ENCODE assay signal across 16 cellular contexts in genomic region chr6:72783667-72784066, GRCh38.
DNase-seq lines count a peak whose midpoint lies in the region; ATAC-seq and TF ChIP-seq lines count a peak whose summit lies in the region.
"Had no signal": no experiment of that assay in that cellular context is flagged by ENCODE, and none has a peak within 500 bp of the region (broad histone marks: within the 10 kb centered on the region; RNA-seq: fewer than 3 reads in every experiment).

No MANE protein-coding gene starts in this region.

- no peak for ATAC-seq in Right ventricle myocardium inferior
- no peak for ATAC-seq in omental fat pad (ENCODE audit: low FRiP score)
- ATAC-seq: Panc1, WTC11 had no signal

- H3K9me3 ChIP-seq in cardiac muscle cell (ENCODE audit: low read depth) (no peaks in the 10 kb centered on the region), tibial nerve (no peaks in the 10 kb centered on the region)

- H3K4me1 ChIP-seq in cardiac muscle cell (ENCODE audit: low read depth): peaks cover 63% of the 10 kb centered on the region
- H3K4me1 ChIP-seq in tibial nerve: peaks cover 0 to 3% (median 0%) of the 10 kb centered on the region in 4 donors

- H3K36me3 ChIP-seq in cardiac muscle cell: peaks cover 3% of the 10 kb centered on the region
- H3K36me3 ChIP-seq in tibial nerve: no peaks in the 10 kb centered on the region

- TF ChIP-seq CTCF in cardiac muscle cell (IDR thresholded peaks at IDR 0.05; ENCODE audit: low read depth, low read length) (no peak), astrocyte of the cerebellum (IDR thresholded peaks at IDR 0.05; ENCODE audit: low read depth, low read length, missing control alignments) (no peak), omental fat pad (IDR thresholded peaks at IDR 0.05) (no peak), tibial nerve (IDR thresholded peaks at IDR 0.05) (no peak)

- TF ChIP-seq POLR2A in tibial nerve (IDR thresholded peaks at IDR 0.05): no peak

- DNase-seq in cardiac muscle cell (ENCODE audit: low read depth in 1 of 2, low spot score in 1 of 2) (peak in 1 of 2 donors; percentile 88), Right ventricle myocardium inferior (ENCODE audit: missing footprints) (no peak), astrocyte of the cerebellum (ENCODE audit: low read depth) (peak; percentile 79), hepatic stellate cell (ENCODE audit: low spot score) (peak; percentile 12), omental fat pad (ENCODE audit: low spot score) (no peak), tibial nerve (ENCODE audit: low spot score in 2 of 2) (no peak), NCI-H1105 (lab: John Stamatoyannopoulos, UW) (no peak), NCI-H748 treated with DMSO at 0.1 percent for 48 hours (lab: John Stamatoyannopoulos, UW) (no peak)
- DNase-seq: Calu3; caudate nucleus; NCI-H1694 treated with DMSO at 0.1 percent for 48 hours; NCI-H524 treated with DMSO at 0.1 percent for 48 hours; stimulated activated CD4-positive, alpha-beta T cell treated with anti-CD3 and anti-CD28 coated beads, Interleukin-15, amount 100 ng/mL, for 24 hours; substantia nigra had no signal

- H3K27me3 ChIP-seq in cardiac muscle cell (no peaks in the 10 kb centered on the region), tibial nerve (no peaks in the 10 kb centered on the region)

- intact Hi-C loops in Right ventricle myocardium inferior (cut with DNase I): no loop called here

- peak overlapping the region; percentile 87 for H3K27ac ChIP-seq in cardiac muscle cell
- no peak overlapping the region for H3K27ac ChIP-seq in tibial nerve

- no peak for TF ChIP-seq EP300 in tibial nerve (IDR thresholded peaks at IDR 0.05)

- in situ Hi-C loops in astrocyte of the cerebellum (cut with HindIII; ENCODE audit: low sequenced_read_pairs): no loop called here

- WGBS in tibial nerve, 2 donors: 10 to 50% methylated on average over 1 of the region's 1 CpG

- H3K4me3 ChIP-seq in cardiac muscle cell (no peak overlapping the region), astrocyte of the cerebellum (ENCODE audit: low read depth, low read length) (no peak overlapping the region), tibial nerve (no peak overlapping the region)

Comparison
In these comparisons a context has a peak if more than half of its experiments do, and no peak if none do; other contexts are left out.
1. DNase-seq: peak in astrocyte of the cerebellum (single experiment) and hepatic stellate cell (single experiment); none in Right ventricle myocardium inferior (single experiment), omental fat pad (single experiment), tibial nerve (0 of 2), NCI-H1105 (single experiment) and NCI-H748 treated with DMSO at 0.1 percent for 48 hours (single experiment).